1 cellular context compared by ENCODE assay signal in the genomic region with DNA sequence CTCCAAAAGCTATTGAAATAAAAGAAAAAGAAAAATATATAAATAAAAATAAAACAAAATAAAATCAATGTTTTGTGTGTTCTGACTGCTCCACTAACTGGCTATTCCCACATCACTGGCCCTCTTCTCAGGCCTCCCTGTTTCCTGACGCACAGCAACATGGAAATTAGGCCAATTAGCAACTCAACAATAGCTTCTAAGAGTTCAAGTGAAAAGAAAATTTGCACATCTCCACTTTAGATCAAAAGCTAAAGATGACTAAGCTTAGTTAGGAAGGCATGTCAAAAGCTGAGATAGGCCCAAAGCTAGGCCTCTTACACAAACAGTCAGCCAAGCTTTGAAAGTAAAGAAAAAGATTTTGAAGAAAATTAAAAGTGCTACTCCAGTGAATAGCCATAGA.
TF ChIP-seq lines count a peak whose summit lies in the region.

No MANE protein-coding gene starts in this region.

TF ChIP-seq in H1, 55 proteins besides CTCF, POLR2A, EP300 and RAD21:
- TF ChIP-seq CBX8 (IDR thresholded peaks at IDR 0.05; ENCODE audit: borderline replicate concordance, low read depth, low read length): no peak
- no peak for TF ChIP-seq MAX (IDR thresholded peaks at IDR 0.05)
- TF ChIP-seq CEBPB (IDR thresholded peaks at IDR 0.05; ENCODE audit: low read depth, low read length): no peak
- no peak for TF ChIP-seq JUND (IDR thresholded peaks at IDR 0.05; ENCODE audit: low read length)
- peak; percentile 30; the same call in 1 of the 2 replicates for TF ChIP-seq MAFK (IDR thresholded peaks at IDR 0.05; ENCODE audit: low read depth, low read length)
